ENCODE assay signal across 10 cellular contexts in the genomic region with DNA sequence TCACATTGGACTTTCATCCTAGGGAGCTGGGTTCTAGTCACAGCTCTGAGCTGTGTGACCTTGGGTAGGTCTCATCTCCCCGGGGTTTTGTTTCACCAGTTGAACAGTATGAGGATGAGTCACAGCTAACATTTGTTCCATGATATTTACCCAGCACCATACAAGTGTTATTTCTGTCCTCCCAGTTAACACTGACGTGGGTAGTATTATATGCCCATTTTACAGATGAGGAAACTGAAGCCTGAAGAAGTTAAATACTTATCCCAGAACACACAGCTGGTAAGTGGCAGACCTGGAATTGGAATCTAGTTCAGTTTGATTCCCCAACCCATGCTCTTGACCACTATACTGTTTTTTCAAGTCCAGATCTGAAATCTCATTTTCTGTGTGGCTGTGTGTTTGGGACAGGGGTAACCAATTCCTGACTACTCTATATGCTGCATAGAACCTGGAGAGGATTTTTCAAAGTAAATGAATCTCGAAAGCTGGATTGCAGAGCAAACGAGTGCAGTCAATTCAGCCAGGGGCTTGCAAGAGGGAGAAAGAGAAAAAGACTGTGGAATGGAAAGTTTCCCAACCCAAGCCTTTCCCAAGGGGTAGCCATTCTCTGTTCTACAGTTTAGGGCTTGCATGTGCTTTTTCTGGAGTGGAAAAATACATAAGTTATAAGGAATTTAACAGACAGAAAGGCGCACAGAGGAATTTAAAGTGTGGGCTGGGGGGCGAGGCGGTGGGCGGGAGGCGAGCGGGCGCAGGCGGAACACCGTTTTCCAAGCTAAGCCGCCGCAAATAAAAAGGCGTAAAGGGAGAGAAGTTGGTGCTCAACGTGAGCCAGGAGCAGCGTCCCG. TPM values are rescaled to one million over a fixed set of nuclear protein-coding genes. Genes with fewer than 3 reads are reported as not detected.
DNase-seq lines count a peak whose midpoint lies in the region; ATAC-seq and TF ChIP-seq lines count a peak whose summit lies in the region.
"Had no signal": no experiment of that assay in that cellular context is flagged by ENCODE, and none has a peak within 500 bp of the region (broad histone marks: within the 10 kb centered on the region; RNA-seq: fewer than 3 reads in every experiment).

No MANE protein-coding gene starts in this region.

- no peak for TF ChIP-seq CTCF in hepatocyte (IDR thresholded peaks at IDR 0.05; ENCODE audit: poor library complexity)

- no peaks in the 10 kb centered on the region for H3K27me3 ChIP-seq in hepatocyte

- 10% methylated on average over 19 of the region's 19 CpGs for WGBS in hepatocyte (ENCODE audit: low lambda C conversion rate, missing lambda C conversion rate)

- no peaks in the 10 kb centered on the region for H3K9me3 ChIP-seq in hepatocyte (ENCODE audit: low read depth)

- peak overlapping the region; percentile 78 for H3K4me2 ChIP-seq in hepatocyte

- no peaks in the 10 kb centered on the region for H4K20me1 ChIP-seq in hepatocyte (ENCODE audit: insufficient read depth, poor library complexity, severe bottlenecking)

- peak overlapping the region; percentile 1 for H2AFZ ChIP-seq in hepatocyte

- H3K4me1 ChIP-seq in hepatocyte (ENCODE audit: insufficient read depth) = peaks cover 46% of the 10 kb centered on the region

- H3K79me2 ChIP-seq in hepatocyte = peaks cover 35% of the 10 kb centered on the region

- H3K27ac ChIP-seq in hepatocyte = peak overlapping the region; percentile 95

- H3K9me2 ChIP-seq in hepatocyte (replicated peaks; ENCODE audit: insufficient read depth) = no peaks in the 10 kb centered on the region

- ATAC-seq in GM18867 (IDR thresholded peaks at IDR 0.05; ENCODE audit: unreplicated experiment) (no peak), HG03521 (IDR thresholded peaks at IDR 0.05; ENCODE audit: unreplicated experiment) (no peak)

- H3K4me3 ChIP-seq in hepatocyte = peak overlapping the region; percentile 20

- H3K36me3 ChIP-seq in hepatocyte (replicated peaks; ENCODE audit: insufficient read depth, low read depth) = no peaks in the 10 kb centered on the region

- DNase-seq in ELR (ENCODE audit: low read depth) = peak; percentile 24
- DNase-seq in amniotic epithelial cell (ENCODE audit: low read depth) = peak; percentile 60
- peak; percentile 40 for DNase-seq in hepatocyte (ENCODE audit: low spot score)
- peak; percentile 37 for DNase-seq in renal cortical epithelial cell (ENCODE audit: low read depth)
- no peak for DNase-seq in NK-92 treated with Interleukin-12 subunit alpha and Interleukin-12 subunit beta, amount 100 ng/mL, for 24 hours (lab: John Stamatoyannopoulos, UW)
- DNase-seq in UCSD-AML1 (lab: John Stamatoyannopoulos, UW; ENCODE audit: unreplicated experiment) = no peak
- DNase-seq: activated CD4-positive, alpha-beta T cell treated with anti-CD3 and anti-CD28 coated beads for 1 hour; naive B cell had no signal

RNA-seq across cellular contexts. Expression of gene RARB, which starts 0.7 kb away (rescaled TPM):
- total RNA-seq in hepatocyte (30.7 and 33.0 TPM in 2 replicates), renal cortical epithelial cell (4.3 and 4.9 TPM in 2 replicates)
- 20.2 and 22.2 TPM in 2 replicates for polyA plus RNA-seq in hepatocyte

Comparison
In these comparisons a context has a peak if more than half of its experiments do, and no peak if none do; other contexts are left out.
1. DNase-seq: peak in ELR (single experiment), amniotic epithelial cell (single experiment), hepatocyte (single experiment) and renal cortical epithelial cell (single experiment); none in NK-92 treated with Interleukin-12 subunit alpha and Interleukin-12 subunit beta, amount 100 ng/mL, for 24 hours (single experiment) and UCSD-AML1 (single experiment).